ENCODE assay signal across 29 cellular contexts in the genomic region with DNA sequence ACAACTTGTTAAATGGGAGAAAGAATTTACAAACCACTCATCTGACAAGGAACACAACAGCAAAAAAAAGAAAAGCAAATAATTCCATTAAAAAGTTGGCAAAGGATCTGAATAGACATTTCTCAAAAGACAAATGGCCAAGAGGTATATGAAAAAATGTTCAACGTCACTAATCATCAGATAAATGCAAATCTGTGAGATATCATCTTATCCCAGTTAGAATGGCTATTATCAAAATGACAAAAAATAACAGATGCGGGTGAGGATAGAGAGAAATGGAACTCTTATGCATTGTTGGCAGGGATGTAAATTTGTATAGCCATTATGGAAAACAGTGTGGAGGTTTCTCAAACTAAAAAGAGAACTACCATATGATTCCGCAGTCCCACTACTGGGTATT.
"Had no signal": no experiment of that assay in that cellular context is flagged by ENCODE, and none has a peak within 500 bp of the region (broad histone marks: within the 10 kb centered on the region; RNA-seq: fewer than 3 reads in every experiment).

No MANE protein-coding gene starts in this region.

- H3K4me3 Mint-ChIP-seq: stimulated activated effector memory CD8-positive, alpha-beta T cell treated with anti-CD3 and anti-CD28 coated beads, Interleukin-12 subunit alpha, Interleukin-12 subunit beta, amount 100 ng/mL, for 72 hours; stimulated activated memory B cell treated with anti-CD40 and anti-IgM and Interleukin-4, amounts not matched to agents 10 μg/mL and 1 μg/mL and 100 μg/mL, for 72 hours; stimulated activated naive B cell treated with anti-CD40 and anti-IgM and Interleukin-4, amounts not matched to agents 10 μg/mL and 1 μg/mL and 100 μg/mL, for 72 hours; stimulated activated naive CD8-positive, alpha-beta T cell treated with anti-CD3 and anti-CD28 coated beads, Interleukin-15, amount 100 ng/mL, for 72 hours; stimulated activated naive CD8-positive, alpha-beta T cell treated with anti-CD3 and anti-CD28 coated beads, Interleukin-15, Interleukin-2, amounts not matched to agents 100 ng/mL and 50 ng/mL, for 24 hours; type B pancreatic cell had no signal

- H3K9me3 Mint-ChIP-seq: stimulated activated effector memory CD8-positive, alpha-beta T cell treated with anti-CD3 and anti-CD28 coated beads, Interleukin-12 subunit alpha, Interleukin-12 subunit beta, amount 100 ng/mL, for 72 hours; stimulated activated naive CD8-positive, alpha-beta T cell treated with anti-CD3 and anti-CD28 coated beads, Interleukin-15, amount 100 ng/mL, for 72 hours; stimulated activated naive CD8-positive, alpha-beta T cell treated with anti-CD3 and anti-CD28 coated beads, Interleukin-15, Interleukin-2, amounts not matched to agents 100 ng/mL and 50 ng/mL, for 24 hours had no signal

- H3K36me3 ChIP-seq: stomach, suprapubic skin, thoracic aorta, thyroid gland, tibial artery, tibial nerve, transverse colon, upper lobe of left lung, upper lobe of right lung, uterus, vagina had no signal

- H3K27me3 ChIP-seq: stomach, suprapubic skin, testis, thyroid gland, tibial artery, tibial nerve, upper lobe of left lung, upper lobe of right lung, uterus, vagina had no signal

- H3K9me3 ChIP-seq: stomach, suprapubic skin, testis, thoracic aorta, thyroid gland, transverse colon, upper lobe of left lung, upper lobe of right lung, uterus, vagina had no signal

- H3K4me1 Mint-ChIP-seq: stimulated activated effector memory CD8-positive, alpha-beta T cell treated with anti-CD3 and anti-CD28 coated beads, Interleukin-12 subunit alpha, Interleukin-12 subunit beta, amount 100 ng/mL, for 72 hours; stimulated activated naive CD8-positive, alpha-beta T cell treated with anti-CD3 and anti-CD28 coated beads, Interleukin-15, amount 100 ng/mL, for 72 hours had no signal

- H3K4me1 ChIP-seq: stomach, suprapubic skin, testis, thyroid gland, tibial artery, tibial nerve, transverse colon, upper lobe of left lung, upper lobe of right lung, uterus, vagina had no signal

- ATAC-seq: stimulated activated effector memory CD8-positive, alpha-beta T cell treated with anti-CD3 and anti-CD28 coated beads, Interleukin-12 subunit alpha, Interleukin-12 subunit beta, amount 100 ng/mL, for 72 hours; stimulated activated memory B cell treated with anti-CD40 and anti-IgM and Interleukin-4, amounts not matched to agents 10 μg/mL and 1 μg/mL and 100 μg/mL, for 72 hours; stimulated activated naive B cell treated with anti-CD40 and anti-IgM and Interleukin-4, amounts not matched to agents 10 μg/mL and 1 μg/mL and 100 μg/mL, for 72 hours; stimulated activated naive CD8-positive, alpha-beta T cell treated with anti-CD3 and anti-CD28 coated beads, Interleukin-15, amount 100 ng/mL, for 72 hours; stimulated activated naive CD8-positive, alpha-beta T cell treated with anti-CD3 and anti-CD28 coated beads, Interleukin-15, Interleukin-2, amounts not matched to agents 100 U/mL and 50 U/mL, for 24 hours; upper lobe of right lung had no signal

- FAIRE-seq: urothelium cell line had no signal

- H3K36me3 Mint-ChIP-seq: stimulated activated effector memory CD8-positive, alpha-beta T cell treated with anti-CD3 and anti-CD28 coated beads, Interleukin-12 subunit alpha, Interleukin-12 subunit beta, amount 100 ng/mL, for 72 hours; stimulated activated memory B cell treated with anti-CD40 and anti-IgM and Interleukin-4, amounts not matched to agents 10 μg/mL and 1 μg/mL and 100 μg/mL, for 72 hours; type B pancreatic cell had no signal

- H3K27ac ChIP-seq: stomach, suprapubic skin, testis, thoracic aorta, thyroid gland, tibial artery, tibial nerve, transverse colon, upper lobe of left lung, upper lobe of right lung, uterus, vagina had no signal

- H3K27ac Mint-ChIP-seq: stimulated activated effector memory CD8-positive, alpha-beta T cell treated with anti-CD3 and anti-CD28 coated beads, Interleukin-12 subunit alpha, Interleukin-12 subunit beta, amount 100 ng/mL, for 72 hours; stimulated activated memory B cell treated with anti-CD40 and anti-IgM and Interleukin-4, amounts not matched to agents 10 μg/mL and 1 μg/mL and 100 μg/mL, for 72 hours; stimulated activated naive B cell treated with anti-CD40 and anti-IgM and Interleukin-4, amounts not matched to agents 10 μg/mL and 1 μg/mL and 100 μg/mL, for 72 hours; stimulated activated naive CD8-positive, alpha-beta T cell treated with anti-CD3 and anti-CD28 coated beads, Interleukin-15, amount 100 ng/mL, for 72 hours; stimulated activated naive CD8-positive, alpha-beta T cell treated with anti-CD3 and anti-CD28 coated beads, Interleukin-15, Interleukin-2, amounts not matched to agents 100 ng/mL and 50 ng/mL, for 24 hours; type B pancreatic cell had no signal

- H3K4me3 ChIP-seq: stomach, suprapubic skin, testis, thoracic aorta, thyroid gland, tibial artery, tibial nerve, transverse colon, upper lobe of left lung, upper lobe of right lung, uterus, vagina had no signal

- DNase-seq: stimulated activated CD4-positive, alpha-beta T cell treated with anti-CD3 and anti-CD28 coated beads, Interleukin-2, amount 100 ng/mL, for 48 hours; stimulated activated CD4-positive, alpha-beta T cell treated with anti-CD3 and anti-CD28 coated beads, Interleukin-4, amount 100 ng/mL, for 1 hour; stimulated activated CD4-positive, alpha-beta T cell treated with anti-CD3 and anti-CD28 coated beads, Interleukin-4, amount 100 ng/mL, for 24 hours; stimulated activated CD4-positive, alpha-beta T cell treated with anti-CD3 and anti-CD28 coated beads, Interleukin-4, amount 100 ng/mL, for 4 hours; stimulated activated CD8-positive, alpha-beta memory T cell treated with anti-CD3 and anti-CD28 coated beads, Interleukin-4, amount 100 ng/mL, for 48 hours; stimulated activated naive B cell treated with anti-CD40 and anti-IgM and Interleukin-4, amounts not matched to agents 10 μg/mL and 1 μg/mL and 100 μg/mL, for 72 hours; stimulated activated naive CD4-positive, alpha-beta T cell; stimulated activated naive CD4-positive, alpha-beta T cell treated with Interleukin-2 at 50 U/mL for 16 hours; stimulated activated naive CD8-positive, alpha-beta T cell treated with anti-CD3 and anti-CD28 coated beads, Interleukin-15, amount 100 ng/mL, for 72 hours; stimulated activated naive CD8-positive, alpha-beta T cell treated with anti-CD3 and anti-CD28 coated beads, Interleukin-15, Interleukin-2, amounts not matched to agents 100 U/mL and 50 U/mL, for 24 hours; stomach; substantia nigra; testis; thyroid gland; tibial artery; transverse colon; trophoblast cell; upper lobe of left lung; upper lobe of right lung; uterus had no signal
